ENCODE assay signal across 1 cellular context in genomic region chr11:17609536-17610401, GRCh38.
TF ChIP-seq lines count a peak whose summit lies in the region.

No MANE protein-coding gene starts in this region.

TF ChIP-seq in SK-N-SH treated with all-trans-retinoic acid at 6 μM for 48 hours, 23 proteins besides CTCF, POLR2A, EP300 and RAD21 (continued from another document):
- TF ChIP-seq TSHZ2 (CRISPR knock-in tag; IDR thresholded peaks at IDR 0.05) (no peak), ZNF8 (CRISPR knock-in tag; IDR thresholded peaks at IDR 0.05) (no peak), ZFP30 (CRISPR knock-in tag; IDR thresholded peaks at IDR 0.05) (no peak), ZNF70 (CRISPR knock-in tag; IDR thresholded peaks at IDR 0.05) (no peak), TOX (CRISPR knock-in tag; IDR thresholded peaks at IDR 0.05; ENCODE audit: borderline replicate concordance) (no peak), BACH2 (CRISPR knock-in tag; IDR thresholded peaks at IDR 0.05; ENCODE audit: borderline replicate concordance) (no peak), TCF4 (CRISPR knock-in tag; IDR thresholded peaks at IDR 0.05; ENCODE audit: borderline replicate concordance) (no peak), GLIS3 (CRISPR knock-in tag; IDR thresholded peaks at IDR 0.05) (no peak), ZNF565 (CRISPR knock-in tag; conservative IDR thresholded peaks at IDR 0.05; ENCODE audit: low read depth) (no peak), ZFP3 (CRISPR knock-in tag; IDR thresholded peaks at IDR 0.05) (no peak), ISL1 (CRISPR knock-in tag; IDR thresholded peaks at IDR 0.05) (no peak)
- TF ChIP-seq, protein P1, sequence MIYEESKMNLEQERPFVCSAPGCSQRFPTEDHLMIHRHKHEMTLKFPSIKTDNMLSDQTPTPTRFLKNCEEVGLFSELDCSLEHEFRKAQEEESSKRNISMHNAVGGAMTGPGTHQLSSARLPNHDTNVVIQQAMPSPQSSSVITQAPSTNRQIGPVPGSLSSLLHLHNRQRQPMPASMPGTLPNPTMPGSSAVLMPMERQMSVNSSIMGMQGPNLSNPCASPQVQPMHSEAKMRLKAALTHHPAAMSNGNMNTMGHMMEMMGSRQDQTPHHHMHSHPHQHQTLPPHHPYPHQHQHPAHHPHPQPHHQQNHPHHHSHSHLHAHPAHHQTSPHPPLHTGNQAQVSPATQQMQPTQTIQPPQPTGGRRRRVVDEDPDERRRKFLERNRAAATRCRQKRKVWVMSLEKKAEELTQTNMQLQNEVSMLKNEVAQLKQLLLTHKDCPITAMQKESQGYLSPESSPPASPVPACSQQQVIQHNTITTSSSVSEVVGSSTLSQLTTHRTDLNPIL (CRISPR knock-in tag; IDR thresholded peaks at IDR 0.05; ENCODE audit: low read depth) = no peak
